ENCODE assay signal across 7 cellular contexts in the genomic region with DNA sequence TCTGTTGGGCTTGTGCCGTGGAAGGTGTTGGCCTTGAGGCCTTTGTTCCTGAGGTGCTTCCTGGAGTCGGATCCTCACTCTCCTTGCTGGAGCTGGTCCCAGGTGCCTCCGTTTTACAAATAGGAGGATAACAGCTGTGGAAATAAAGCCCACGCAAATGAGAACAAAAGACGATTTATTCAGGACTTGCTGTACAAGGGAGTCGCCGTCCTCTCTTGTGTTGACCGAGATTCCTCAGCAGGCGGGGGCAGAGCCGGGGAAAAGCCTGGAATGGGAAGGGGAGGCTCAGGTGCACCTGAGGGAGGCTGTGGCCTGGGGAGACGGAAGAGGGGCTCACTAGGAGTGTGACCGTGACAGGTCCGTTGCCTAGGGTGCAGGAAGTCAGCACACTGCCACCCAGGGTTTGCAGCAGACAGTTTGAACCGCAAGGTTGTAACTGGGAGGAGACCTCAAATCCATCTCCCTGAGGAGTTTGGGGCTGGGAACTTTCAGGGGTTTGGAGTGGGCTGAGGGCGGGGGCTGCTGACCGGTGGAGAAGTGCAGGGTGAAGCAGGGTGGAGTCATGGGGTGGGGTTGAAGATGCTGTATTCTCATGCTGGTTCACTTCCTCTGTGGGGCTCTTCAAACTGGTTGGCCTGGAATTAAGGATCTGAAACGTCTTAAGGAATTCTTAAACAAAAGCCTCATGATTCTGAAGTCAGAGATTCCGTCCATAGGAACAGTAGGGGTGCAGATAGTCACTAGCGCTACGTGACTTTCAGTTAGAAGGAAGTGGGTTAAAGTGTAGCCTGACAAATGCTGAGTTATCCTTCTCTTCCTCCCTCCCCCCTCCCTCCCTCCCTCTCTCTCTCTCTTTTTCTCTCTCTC. TPM values are rescaled to one million over a fixed set of nuclear protein-coding genes. Genes with fewer than 3 reads are reported as not detected.
A peak's percentile ranks its signal among the peaks of the same experiment; 100 is the strongest.
DNase-seq lines count a peak whose midpoint lies in the region; ATAC-seq and TF ChIP-seq lines count a peak whose summit lies in the region.

No MANE protein-coding gene starts in this region.

- CTCF ChIA-PET in OCI-LY7 (lab: Charles Lee; ENCODE audit: unreplicated experiment) = no interaction called here

- TF ChIP-seq CTCF in GM23338 (conservative IDR thresholded peaks at IDR 0.05; ENCODE audit: low read depth in 2 of 2) (no peak), OCI-LY7 (conservative IDR thresholded peaks at IDR 0.05; ENCODE audit: low read length) (no peak)

- no peak overlapping the region; the same call in 1 of the 2 replicates for H3K27ac ChIP-seq in GM23338 (ENCODE audit: low read depth)
- H3K27ac ChIP-seq in OCI-LY7 (ENCODE audit: low read depth, low read length, poor library complexity, severe bottlenecking) = no peak overlapping the region

- peak; percentile 45 for DNase-seq in GM23338 (ENCODE audit: low spot score)
- DNase-seq in OCI-LY7 (ENCODE audit: low spot score) = no peak
- DNase-seq in cerebellar cortex (ENCODE audit: low spot score) = peak; percentile 31
- DNase-seq in stimulated activated effector memory CD8-positive, alpha-beta T cell treated with anti-CD3 and anti-CD28 coated beads, Interleukin-12 subunit alpha, Interleukin-12 subunit beta, amount 100 ng/mL, for 72 hours (ENCODE audit: low spot score in 2 of 2) = no peak
- no peak for DNase-seq in stimulated activated CD8-positive, alpha-beta memory T cell treated with anti-CD3 and anti-CD28 coated beads, Interleukin-4, amount 100 ng/mL, for 48 hours

- H3K4me3 Mint-ChIP-seq in GM23338 = peak overlapping the region; percentile 39; the same call in 2 of the 3 replicates
- H3K4me3 Mint-ChIP-seq in stimulated activated effector memory CD8-positive, alpha-beta T cell treated with anti-CD3 and anti-CD28 coated beads, Interleukin-12 subunit alpha, Interleukin-12 subunit beta, amount 100 ng/mL, for 72 hours = peak overlapping the region; percentile 88

- H3K27me3 ChIP-seq in GM23338 (ENCODE audit: insufficient read depth) = no peaks in the 10 kb centered on the region

- H4K20me1 ChIP-seq in GM23338 (replicated peaks; ENCODE audit: insufficient read depth) = no peaks in the 10 kb centered on the region
- no peaks in the 10 kb centered on the region for H4K20me1 ChIP-seq in OCI-LY7 (ENCODE audit: insufficient read depth, low read length)

- H2AFZ ChIP-seq in GM23338 (no peak overlapping the region), OCI-LY7 (ENCODE audit: low read length) (peak overlapping the region; percentile 53; the same call in 1 of the 2 replicates)

- H3K36me3 Mint-ChIP-seq in GM23338 (ENCODE audit: low read depth) = peaks cover 15% of the 10 kb centered on the region
- peaks cover 16% of the 10 kb centered on the region for H3K36me3 Mint-ChIP-seq in stimulated activated effector memory CD8-positive, alpha-beta T cell treated with anti-CD3 and anti-CD28 coated beads, Interleukin-12 subunit alpha, Interleukin-12 subunit beta, amount 100 ng/mL, for 72 hours

- peaks cover 24% of the 10 kb centered on the region for H3K4me1 Mint-ChIP-seq in GM23338
- H3K4me1 Mint-ChIP-seq in stimulated activated effector memory CD8-positive, alpha-beta T cell treated with anti-CD3 and anti-CD28 coated beads, Interleukin-12 subunit alpha, Interleukin-12 subunit beta, amount 100 ng/mL, for 72 hours = peaks cover 56% of the 10 kb centered on the region

- H3K27ac Mint-ChIP-seq in GM23338 = peak overlapping the region; percentile 66; the same call in 1 of the 2 replicates
- peak overlapping the region; percentile 94 for H3K27ac Mint-ChIP-seq in stimulated activated effector memory CD8-positive, alpha-beta T cell treated with anti-CD3 and anti-CD28 coated beads, Interleukin-12 subunit alpha, Interleukin-12 subunit beta, amount 100 ng/mL, for 72 hours

- no peaks in the 10 kb centered on the region for H3K9me3 ChIP-seq in OCI-LY7 (ENCODE audit: low read length)

- ATAC-seq in GM23338 = no peak
- peak; percentile 45 for ATAC-seq in stimulated activated effector memory CD8-positive, alpha-beta T cell treated with anti-CD3 and anti-CD28 coated beads, Interleukin-12 subunit alpha, Interleukin-12 subunit beta, amount 100 ng/mL, for 72 hours
- no peak for ATAC-seq in HG03342 (IDR thresholded peaks at IDR 0.05; ENCODE audit: unreplicated experiment)
- no peak for ATAC-seq in HG02623 (IDR thresholded peaks at IDR 0.05; ENCODE audit: unreplicated experiment)

- H3K79me2 ChIP-seq in GM23338 (replicated peaks; ENCODE audit: insufficient read depth) (peaks cover 16% of the 10 kb centered on the region), OCI-LY7 (ENCODE audit: insufficient read depth, low read depth, low read length) (no peaks in the 10 kb centered on the region)

- intact Hi-C loops in OCI-LY7 (cut with micrococcal nuclease; ENCODE audit: unreplicated experiment) = loop anchor here (5.0 to 10.0 kb wide), 2 partner anchors 61 to 114 kb away; partner anchors contain the start of gene PDXK

- H3K9me2 ChIP-seq in GM23338 (ENCODE audit: insufficient read depth) (no peaks in the 10 kb centered on the region), OCI-LY7 (ENCODE audit: insufficient read depth, low read length) (no peaks in the 10 kb centered on the region)

- no peak overlapping the region for H3K4me3 ChIP-seq in GM23338
- no peak overlapping the region for H3K4me3 ChIP-seq in OCI-LY7 (ENCODE audit: low read depth, low read length, poor library complexity, severe bottlenecking)

- BruUV-seq in OCI-LY7 (replicated peaks; lab: Mats Ljungman, UMichigan) = no TSS peak

- H3K4me2 ChIP-seq in GM23338 (0 out of 2 replicates have a peak overlapping the region, but pooled peaks have one; percentile 48), OCI-LY7 (ENCODE audit: low read length) (peak overlapping the region; percentile 49)

- H3F3A ChIP-seq in GM23338 (replicated peaks; ENCODE audit: low read depth) = peaks cover 7% of the 10 kb centered on the region; the same call in 1 of the 2 replicates

- peaks cover 19% of the 10 kb centered on the region for H3K27me3 Mint-ChIP-seq in GM23338 (ENCODE audit: insufficient read depth, low read depth, poor library complexity)

- H3K36me3 ChIP-seq in GM23338 (ENCODE audit: insufficient read depth) (peaks cover 2% of the 10 kb centered on the region), OCI-LY7 (ENCODE audit: insufficient read depth, low read length) (peaks cover 11% of the 10 kb centered on the region; the same call in 1 of the 2 replicates)

- POLR2A ChIA-PET in OCI-LY7 (lab: Charles Lee) = interaction anchor here (0.5 to 2.0 kb wide), 2 partner anchors 11 to 111 kb away, joined by 3 to 9 read pairs; partner anchors contain the start of gene RRP1

- H3K9me3 Mint-ChIP-seq in GM23338 = no peaks in the 10 kb centered on the region; the same call in 2 of the 3 replicates
- no peaks in the 10 kb centered on the region for H3K9me3 Mint-ChIP-seq in stimulated activated effector memory CD8-positive, alpha-beta T cell treated with anti-CD3 and anti-CD28 coated beads, Interleukin-12 subunit alpha, Interleukin-12 subunit beta, amount 100 ng/mL, for 72 hours

- peaks cover 5% of the 10 kb centered on the region; the same call in 1 of the 2 replicates for H3K4me1 ChIP-seq in GM23338 (ENCODE audit: insufficient read depth)
- peaks cover 38% of the 10 kb centered on the region for H3K4me1 ChIP-seq in OCI-LY7 (ENCODE audit: insufficient read depth, low read length, poor library complexity, severe bottlenecking)

TF ChIP-seq in GM23338, 12 proteins besides CTCF, POLR2A, EP300 and RAD21 (continues in another document):
- TF ChIP-seq, protein P1, sequence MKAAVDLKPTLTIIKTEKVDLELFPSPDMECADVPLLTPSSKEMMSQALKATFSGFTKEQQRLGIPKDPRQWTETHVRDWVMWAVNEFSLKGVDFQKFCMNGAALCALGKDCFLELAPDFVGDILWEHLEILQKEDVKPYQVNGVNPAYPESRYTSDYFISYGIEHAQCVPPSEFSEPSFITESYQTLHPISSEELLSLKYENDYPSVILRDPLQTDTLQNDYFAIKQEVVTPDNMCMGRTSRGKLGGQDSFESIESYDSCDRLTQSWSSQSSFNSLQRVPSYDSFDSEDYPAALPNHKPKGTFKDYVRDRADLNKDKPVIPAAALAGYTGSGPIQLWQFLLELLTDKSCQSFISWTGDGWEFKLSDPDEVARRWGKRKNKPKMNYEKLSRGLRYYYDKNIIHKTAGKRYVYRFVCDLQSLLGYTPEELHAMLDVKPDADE (IDR thresholded peaks at IDR 0.05) = no peak
- no peak for TF ChIP-seq NANOG (IDR thresholded peaks at IDR 0.05; ENCODE audit: borderline replicate concordance)
- TF ChIP-seq ZNF331 (CRISPR knock-in tag; IDR thresholded peaks at IDR 0.05; ENCODE audit: low read depth) = no peak
- TF ChIP-seq CREB1 (CRISPR knock-in tag; IDR thresholded peaks at IDR 0.05; ENCODE audit: low read depth) = no peak

RNA-seq across cellular contexts. Expression of gene CSTB, which starts 2.6 kb away (rescaled TPM):
- total RNA-seq in GM23338 (2014; rRNA removed; shearing (Covaris generic)) = 10.0 and 10.1 TPM in 2 replicates
- 142 and 147 TPM in 2 replicates for polyA plus RNA-seq in GM23338 (2016; fragmentation: Nextera tagmentation; extraction: Ambion mirVana)
- total RNA-seq in OCI-LY7 (2014; rRNA removed; shearing (Covaris generic)) = 12.5 and 15.6 TPM in 2 replicates
- total RNA-seq in OCI-LY7 (2022) = 26.7 and 33.3 TPM in 2 replicates

RNA-seq across cellular contexts. Expression of gene RRP1, which starts 10.7 kb away (rescaled TPM):
- 54.6 and 63.5 TPM in 2 replicates for total RNA-seq in GM23338 (2014; rRNA removed; shearing (Covaris generic))
- polyA plus RNA-seq in GM23338 (2016; fragmentation: Nextera tagmentation; extraction: Ambion mirVana) = 33.2 and 36.5 TPM in 2 replicates
- 45.2 and 50.3 TPM in 2 replicates for total RNA-seq in OCI-LY7 (2014; rRNA removed; shearing (Covaris generic))
- total RNA-seq in OCI-LY7 (2022) = 46.1 and 55.0 TPM in 2 replicates

RNA-seq across cellular contexts. Expression of gene PDXK, which starts 59.8 kb away (rescaled TPM):
- total RNA-seq in GM23338 (2014; rRNA removed; shearing (Covaris generic)) = 56.7 and 66.3 TPM in 2 replicates
- polyA plus RNA-seq in GM23338 (2016; fragmentation: Nextera tagmentation; extraction: Ambion mirVana) = 48.6 and 53.2 TPM in 2 replicates
- 32.8 and 37.5 TPM in 2 replicates for total RNA-seq in OCI-LY7 (2014; rRNA removed; shearing (Covaris generic))
- total RNA-seq in OCI-LY7 (2022) = 67.0 and 80.2 TPM in 2 replicates

Comparison
In these comparisons a context has a peak if more than half of its experiments do, and no peak if none do; other contexts are left out.
1. DNase-seq: peak in GM23338 (single experiment) and cerebellar cortex (single experiment); none in OCI-LY7 (single experiment), stimulated activated effector memory CD8-positive, alpha-beta T cell treated with anti-CD3 and anti-CD28 coated beads, Interleukin-12 subunit alpha, Interleukin-12 subunit beta, amount 100 ng/mL, for 72 hours (0 of 2) and stimulated activated CD8-positive, alpha-beta memory T cell treated with anti-CD3 and anti-CD28 coated beads, Interleukin-4, amount 100 ng/mL, for 48 hours (single experiment).